In the genomic region with DNA sequence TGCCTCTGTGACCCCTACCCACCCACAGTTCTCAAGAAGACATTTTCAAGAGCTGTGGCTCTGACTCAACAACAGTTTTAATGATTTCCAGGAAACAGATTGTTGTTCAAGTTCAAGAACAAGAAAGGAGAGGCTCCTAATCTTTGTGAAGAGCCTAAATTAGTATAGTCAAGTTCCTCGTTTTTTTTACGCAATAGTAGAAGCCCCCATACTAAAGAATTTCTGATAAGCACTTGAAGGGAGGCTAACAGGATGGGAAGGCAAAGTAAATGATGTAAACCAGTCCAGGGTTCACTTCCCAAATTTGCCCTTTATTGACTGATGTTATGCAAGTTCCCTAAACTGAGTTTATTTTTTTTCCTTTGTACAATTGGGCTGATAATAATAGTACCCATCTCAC, we compare ENCODE assay signal across 19 cellular contexts.
"Had no signal": no experiment of that assay in that cellular context is flagged by ENCODE, and none has a peak within 500 bp of the region (broad histone marks: within the 10 kb centered on the region; RNA-seq: fewer than 3 reads in every experiment).

No MANE protein-coding gene starts in this region.

- H3K4me1 Mint-ChIP-seq: activated B cell treated with CpG ODN at 0.5 μM for 24 hours; activated naive CD4-positive, alpha-beta T cell treated with anti-CD3 and anti-CD28 coated beads, Interleukin-2, amount 50 U/mL, for 24 hours; nephron progenitor cell had no signal

- FAIRE-seq: endometrium had no signal

- H3K27me3 ChIP-seq: transverse colon had no signal

- H3K27me3 Mint-ChIP-seq: activated B cell treated with CpG ODN at 0.5 μM for 24 hours; activated CD8-positive, alpha-beta T cell treated with anti-CD3 and anti-CD28 coated beads for 36 hours had no signal

- H3K27ac Mint-ChIP-seq: activated B cell treated with CpG ODN at 0.5 μM for 24 hours; activated CD8-positive, alpha-beta T cell treated with anti-CD3 and anti-CD28 coated beads for 36 hours; activated naive CD4-positive, alpha-beta T cell treated with anti-CD3 and anti-CD28 coated beads, Interleukin-2, amount 50 U/mL, for 24 hours; nephron progenitor cell had no signal

- H3K36me3 ChIP-seq: prostate gland, transverse colon had no signal

- H3K4me3 Mint-ChIP-seq: activated B cell treated with CpG ODN at 0.5 μM for 24 hours; activated CD8-positive, alpha-beta T cell treated with anti-CD3 and anti-CD28 coated beads for 36 hours; activated naive CD4-positive, alpha-beta T cell treated with anti-CD3 and anti-CD28 coated beads, Interleukin-2, amount 50 U/mL, for 24 hours; activated T-cell treated with anti-CD3 and anti-CD28 coated beads, Interleukin-2, amount 50 U/mL, for 4 hours; nephron progenitor cell had no signal

- H3K4me3 ChIP-seq: prostate gland, skin epidermis, transverse colon had no signal

- H3K9me3 Mint-ChIP-seq: activated B cell treated with CpG ODN at 0.5 μM for 24 hours; activated naive CD4-positive, alpha-beta T cell treated with anti-CD3 and anti-CD28 coated beads, Interleukin-2, amount 50 U/mL, for 24 hours; activated T-cell treated with anti-CD3 and anti-CD28 coated beads, Interleukin-2, amount 50 U/mL, for 4 hours had no signal

- H3K27ac ChIP-seq: prostate gland, skin epidermis, transverse colon had no signal

- H3K36me3 Mint-ChIP-seq: activated naive CD4-positive, alpha-beta T cell treated with anti-CD3 and anti-CD28 coated beads, Interleukin-2, amount 50 U/mL, for 24 hours had no signal

- H3K9me3 ChIP-seq: prostate gland, transverse colon had no signal

- DNase-seq: activated B cell treated with CpG ODN at 0.5 μM for 24 hours; activated CD4-positive, alpha-beta T cell treated with anti-CD3 and anti-CD28 coated beads for 48 hours; activated CD8-positive, alpha-beta T cell treated with anti-CD3 and anti-CD28 coated beads for 36 hours; activated effector memory CD4-positive, alpha-beta T cell treated with Interleukin-2 at 50 U/mL for 16 hours; activated T-cell treated with anti-CD3 and anti-CD28 coated beads, Interleukin-2, amount 50 U/mL, for 4 hours; hypothalamus; kidney glomerular epithelial cell; nephron progenitor cell; occipital lobe; right cardiac atrium; stimulated activated CD4-positive, alpha-beta T cell treated with anti-CD3 and anti-CD28 coated beads, Interleukin-4, amount 100 ng/mL, for 4 hours; stimulated activated CD8-positive, alpha-beta memory T cell treated with anti-CD3 and anti-CD28 coated beads, Interleukin-4, amount 100 ng/mL, for 48 hours; stimulated activated naive CD4-positive, alpha-beta T cell treated with Interleukin-2 at 50 U/mL for 16 hours; substantia nigra; transverse colon had no signal

- H3K4me1 ChIP-seq: prostate gland, transverse colon had no signal
